In genomic region chr7:150359918-150360681, GRCh38 we compare ENCODE assay signal across 16 cellular contexts. TPM values are rescaled to one million over a fixed set of nuclear protein-coding genes. Genes with fewer than 3 reads are reported as not detected.
DNase-seq lines count a peak whose midpoint lies in the region; ATAC-seq and TF ChIP-seq lines count a peak whose summit lies in the region.
"Had no signal": no experiment of that assay in that cellular context is flagged by ENCODE, and none has a peak within 500 bp of the region (broad histone marks: within the 10 kb centered on the region; RNA-seq: fewer than 3 reads in every experiment).

No MANE protein-coding gene starts in this region.

- H4K20me1 ChIP-seq in DND-41 (ENCODE audit: insufficient read depth, low read length): no peaks in the 10 kb centered on the region
- H4K20me1 ChIP-seq: BLaER1 treated with 17β-estradiol and CSF1 and Interleukin-3, amounts not matched to agents 10 nM and 100 nM had no signal

- peaks cover 99% of the 10 kb centered on the region for H3K4me1 ChIP-seq in DND-41 (ENCODE audit: insufficient read depth, low read length)
- H3K4me1 ChIP-seq: uterus had no signal

- no peaks in the 10 kb centered on the region for H3K36me3 ChIP-seq in DND-41 (ENCODE audit: insufficient read depth, low read length)
- H3K36me3 ChIP-seq: BLaER1 treated with 17β-estradiol and CSF1 and Interleukin-3, amounts not matched to agents 10 nM and 100 nM; gastrocnemius medialis; uterus had no signal

- peaks cover 3% of the 10 kb centered on the region for H3K36me3 Mint-ChIP-seq in activated T-helper 1 cell treated with anti-CD3 and anti-CD28 coated beads, Interleukin-12 subunit alpha, Interleukin-12 subunit beta, Interleukin-2, Interleukin-4 antibody, amounts not matched to agents 30 ng/mL and 10 ng/mL and 1 ng/mL, durations not matched to agents 14 hours and 24 hours and 36 hours (ENCODE audit: low read depth)
- no peaks in the 10 kb centered on the region for H3K36me3 Mint-ChIP-seq in naive B cell

- no peak overlapping the region for H3K4me3 Mint-ChIP-seq in activated T-helper 1 cell treated with anti-CD3 and anti-CD28 coated beads, Interleukin-12 subunit alpha, Interleukin-12 subunit beta, Interleukin-2, Interleukin-4 antibody, amounts not matched to agents 30 ng/mL and 10 ng/mL and 1 ng/mL, durations not matched to agents 14 hours and 24 hours and 36 hours
- H3K4me3 Mint-ChIP-seq in naive B cell: no peak overlapping the region
- H3K4me3 Mint-ChIP-seq: GM23338 had no signal

- no peak for ATAC-seq in DND-41 (ENCODE audit: insufficient read depth, low read depth)
- no peak for ATAC-seq in naive B cell (ENCODE audit: low read depth in 2 of 2)
- no peak for ATAC-seq in GM21360 (IDR thresholded peaks at IDR 0.05; ENCODE audit: unreplicated experiment)
- ATAC-seq: gastrocnemius medialis, GM23338, right cardiac atrium had no signal

- intact Hi-C loops in activated T-helper 1 cell treated with anti-CD3 and anti-CD28 coated beads, Interleukin-12 subunit alpha, Interleukin-12 subunit beta, Interleukin-2, Interleukin-4 antibody, amounts not matched to agents 30 ng/mL and 10 ng/mL and 1 ng/mL, durations not matched to agents 14 hours and 24 hours and 36 hours (cut with micrococcal nuclease): no loop called here

- H3K9me3 Mint-ChIP-seq in activated T-helper 1 cell treated with anti-CD3 and anti-CD28 coated beads, Interleukin-12 subunit alpha, Interleukin-12 subunit beta, Interleukin-2, Interleukin-4 antibody, amounts not matched to agents 30 ng/mL and 10 ng/mL and 1 ng/mL, durations not matched to agents 14 hours and 24 hours and 36 hours: no peaks in the 10 kb centered on the region
- no peaks in the 10 kb centered on the region for H3K9me3 Mint-ChIP-seq in naive B cell
- H3K9me3 Mint-ChIP-seq: GM23338 had no signal

- no peak overlapping the region for H2AFZ ChIP-seq in DND-41 (ENCODE audit: low read depth, low read length)
- H2AFZ ChIP-seq: GM23338 had no signal

- no peaks in the 10 kb centered on the region for H3K27me3 ChIP-seq in DND-41 (ENCODE audit: insufficient read depth, low read length, poor library complexity)
- H3K27me3 ChIP-seq: BLaER1 treated with 17β-estradiol and CSF1 and Interleukin-3, amounts not matched to agents 10 nM and 100 nM; gastrocnemius medialis; uterus had no signal

- peaks cover 54% of the 10 kb centered on the region for H3K4me1 Mint-ChIP-seq in activated T-helper 1 cell treated with anti-CD3 and anti-CD28 coated beads, Interleukin-12 subunit alpha, Interleukin-12 subunit beta, Interleukin-2, Interleukin-4 antibody, amounts not matched to agents 30 ng/mL and 10 ng/mL and 1 ng/mL, durations not matched to agents 14 hours and 24 hours and 36 hours (ENCODE audit: low read depth)
- peaks cover 47 to 59% (median 51%) of the 10 kb centered on the region in 3 donors for H3K4me1 Mint-ChIP-seq in naive B cell

- H3K9me3 ChIP-seq in DND-41 (ENCODE audit: insufficient read depth, low read length, severe bottlenecking): no peaks in the 10 kb centered on the region
- H3K9me3 ChIP-seq: BLaER1 treated with 17β-estradiol and CSF1 and Interleukin-3, amounts not matched to agents 10 nM and 100 nM; gastrocnemius medialis; uterus had no signal

- peak overlapping the region; percentile 83 for H3K27ac ChIP-seq in C4-2B
- peak overlapping the region; percentile 90 for H3K27ac ChIP-seq in DND-41 (ENCODE audit: low read length)
- H3K27ac ChIP-seq: gastrocnemius medialis, uterus had no signal

- H3K4me3 ChIP-seq in DND-41 (ENCODE audit: low read depth in 1 of 2, low read length in 2 of 2): peak overlapping the region in 1 of 2 experiments; percentile 28; a peak in 1 of 4 replicates
- H3K4me3 ChIP-seq: BLaER1 treated with 17β-estradiol and CSF1 and Interleukin-3, amounts not matched to agents 10 nM and 100 nM; gastrocnemius medialis; GM23338; uterus had no signal

- no peaks in the 10 kb centered on the region for H3K27me3 Mint-ChIP-seq in activated T-helper 1 cell treated with anti-CD3 and anti-CD28 coated beads, Interleukin-12 subunit alpha, Interleukin-12 subunit beta, Interleukin-2, Interleukin-4 antibody, amounts not matched to agents 30 ng/mL and 10 ng/mL and 1 ng/mL, durations not matched to agents 14 hours and 24 hours and 36 hours (ENCODE audit: insufficient read depth)
- H3K27me3 Mint-ChIP-seq in naive B cell: no peaks in the 10 kb centered on the region

- DNase-seq in DND-41 (no peak), naive B cell (no peak), medulla oblongata (ENCODE audit: extremely low spot score) (no peak), EL (no peak), GOT3 (lab: John Stamatoyannopoulos, UW) (no peak)
- DNase-seq in activated T-helper 1 cell treated with anti-CD3 and anti-CD28 coated beads, Interleukin-12 subunit alpha, Interleukin-12 subunit beta, Interleukin-2, Interleukin-4 antibody, amounts not matched to agents 30 ng/mL and 10 ng/mL and 1 ng/mL, durations not matched to agents 14 hours and 24 hours and 36 hours (ENCODE audit: low spot score): no peak
- DNase-seq: gastrocnemius medialis; NCI-H2227 treated with DMSO at 0.1 percent for 48 hours; right cardiac atrium; SIG-M5; stimulated activated CD4-positive, alpha-beta T cell treated with anti-CD3 and anti-CD28 coated beads, Interleukin-4, amount 100 ng/mL, for 1 hour; uterus had no signal

- peak overlapping the region; percentile 44 for H3K4me2 ChIP-seq in DND-41 (ENCODE audit: insufficient read depth, low read length)
- H3K4me2 ChIP-seq: BLaER1 treated with 17β-estradiol and CSF1 and Interleukin-3, amounts not matched to agents 10 nM and 100 nM; GM23338 had no signal

- peak overlapping the region; percentile 78 for H3K27ac Mint-ChIP-seq in activated T-helper 1 cell treated with anti-CD3 and anti-CD28 coated beads, Interleukin-12 subunit alpha, Interleukin-12 subunit beta, Interleukin-2, Interleukin-4 antibody, amounts not matched to agents 30 ng/mL and 10 ng/mL and 1 ng/mL, durations not matched to agents 14 hours and 24 hours and 36 hours
- H3K27ac Mint-ChIP-seq in naive B cell: peak overlapping the region in 4 of 6 donors; percentile 34 to 88 (median 82)
- H3K27ac Mint-ChIP-seq: GM23338 had no signal

- TF ChIP-seq CTCF in C4-2B (conservative IDR thresholded peaks at IDR 0.05): no peak
- TF ChIP-seq CTCF in DND-41 (IDR thresholded peaks at IDR 0.05; ENCODE audit: borderline replicate concordance, extremely low read depth, low read length, poor library complexity, severe bottlenecking): no peak

- H3K9ac ChIP-seq in DND-41 (ENCODE audit: low read depth, low read length): peak overlapping the region; percentile 51; the same call in 1 of the 2 replicates
- H3K9ac ChIP-seq: BLaER1 treated with 17β-estradiol and CSF1 and Interleukin-3, amounts not matched to agents 10 nM and 100 nM had no signal

- H3K79me2 ChIP-seq in DND-41 (ENCODE audit: insufficient read depth, low read length): peaks cover 64% of the 10 kb centered on the region

RNA-seq across cellular contexts. Expression of gene REPIN1, which starts 8.5 kb away (rescaled TPM):
- total RNA-seq in activated T-helper 1 cell treated with anti-CD3 and anti-CD28 coated beads, Interleukin-12 subunit alpha, Interleukin-12 subunit beta, Interleukin-2, Interleukin-4 antibody, amounts not matched to agents 30 ng/mL and 10 ng/mL and 1 ng/mL, durations not matched to agents 14 hours and 24 hours and 36 hours: 67.2 and 67.4 TPM in 2 replicates
- polyA plus RNA-seq in naive B cell (ENCODE audit: low read depth in 6 of 6): 100 to 1,000 TPM in 1 of 6 donors, 10 to 100 TPM in 5; 46.3 to 115 (median 68.5) TPM

RNA-seq across cellular contexts. Expression of gene RARRES2, which starts 18.7 kb away (rescaled TPM):
- not detected in 2 replicates for total RNA-seq in activated T-helper 1 cell treated with anti-CD3 and anti-CD28 coated beads, Interleukin-12 subunit alpha, Interleukin-12 subunit beta, Interleukin-2, Interleukin-4 antibody, amounts not matched to agents 30 ng/mL and 10 ng/mL and 1 ng/mL, durations not matched to agents 14 hours and 24 hours and 36 hours
- polyA plus RNA-seq in naive B cell (ENCODE audit: low read depth in 6 of 6): not detected

RNA-seq across cellular contexts. Expression of gene ZNF775, which starts 19.0 kb away (rescaled TPM):
- 3.9 and 4.5 TPM in 2 replicates for total RNA-seq in activated T-helper 1 cell treated with anti-CD3 and anti-CD28 coated beads, Interleukin-12 subunit alpha, Interleukin-12 subunit beta, Interleukin-2, Interleukin-4 antibody, amounts not matched to agents 30 ng/mL and 10 ng/mL and 1 ng/mL, durations not matched to agents 14 hours and 24 hours and 36 hours
- 1 to 10 TPM; 1.4 to 8.9 (median 4.5) TPM for polyA plus RNA-seq in naive B cell (ENCODE audit: low read depth in 6 of 6)

RNA-seq across cellular contexts. Expression of gene ACTR3C, which starts 36.8 kb away (rescaled TPM):
- total RNA-seq in activated T-helper 1 cell treated with anti-CD3 and anti-CD28 coated beads, Interleukin-12 subunit alpha, Interleukin-12 subunit beta, Interleukin-2, Interleukin-4 antibody, amounts not matched to agents 30 ng/mL and 10 ng/mL and 1 ng/mL, durations not matched to agents 14 hours and 24 hours and 36 hours: 8.2 and 9.8 TPM in 2 replicates
- polyA plus RNA-seq in naive B cell (ENCODE audit: low read depth in 6 of 6): 1 to 10 TPM in 5 of 6 donors, not detected in 1; 1.3 to 7.6 (median 6.2) TPM

RNA-seq across cellular contexts. Expression of gene LRRC61, which starts 36.9 kb away (rescaled TPM):
- 24.9 and 26.1 TPM in 2 replicates for total RNA-seq in activated T-helper 1 cell treated with anti-CD3 and anti-CD28 coated beads, Interleukin-12 subunit alpha, Interleukin-12 subunit beta, Interleukin-2, Interleukin-4 antibody, amounts not matched to agents 30 ng/mL and 10 ng/mL and 1 ng/mL, durations not matched to agents 14 hours and 24 hours and 36 hours
- 10 to 100 TPM; 15.2 to 28.6 (median 25.4) TPM for polyA plus RNA-seq in naive B cell (ENCODE audit: low read depth in 6 of 6)
